In the genomic region with DNA sequence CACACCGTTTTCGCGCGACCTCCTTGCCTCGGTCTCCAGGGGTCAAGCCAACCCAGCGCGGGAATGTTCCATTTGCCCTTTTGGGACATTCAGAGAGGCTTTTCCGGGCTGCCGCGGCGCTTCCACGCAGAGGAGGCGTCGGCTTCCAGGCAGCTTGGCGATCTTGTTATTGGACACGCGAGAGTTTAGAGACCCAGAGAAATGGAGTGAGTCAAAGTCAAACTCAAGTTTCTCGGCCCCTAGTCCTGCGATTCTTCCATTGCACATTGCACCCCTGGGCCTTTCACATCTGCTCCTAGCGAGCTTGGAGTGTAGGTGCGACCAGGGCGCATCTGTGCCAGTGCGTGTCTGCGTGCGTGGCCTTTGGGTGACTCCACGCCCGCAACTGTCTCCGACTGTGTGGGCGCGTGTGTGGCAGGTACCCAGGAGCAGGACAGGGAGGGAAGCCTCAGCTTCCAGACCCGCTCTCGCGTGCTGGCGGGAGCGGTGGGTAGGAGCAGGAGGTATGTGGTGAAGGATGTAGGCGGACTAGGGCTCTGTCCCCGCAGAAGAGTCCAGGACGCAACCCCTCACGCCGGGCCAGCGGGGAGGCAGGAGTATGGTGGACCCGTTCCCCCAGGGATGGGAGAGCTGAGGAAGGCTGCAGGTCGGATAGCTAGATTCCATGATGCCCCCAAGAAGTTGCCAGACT, we compare ENCODE assay signal across 1 cellular context.
TF ChIP-seq lines count a peak whose summit lies in the region.

No MANE protein-coding gene starts in this region.

TF ChIP-seq in endothelial cell of umbilical vein, 7 proteins besides CTCF, POLR2A, EP300 and RAD21:
- TF ChIP-seq EZH2 (IDR thresholded peaks at IDR 0.05; ENCODE audit: borderline replicate concordance, low read depth, low read length, severe bottlenecking) (peak; percentile 98), GATA2 (IDR thresholded peaks at IDR 0.05; ENCODE audit: insufficient read depth, insufficient read length, low read depth, low read length) (no peak)
TF ChIP-seq in endothelial cell of umbilical vein: peak in this region for 1.
